Comparison of ENCODE assay signal across 12 cellular contexts in the genomic region with DNA sequence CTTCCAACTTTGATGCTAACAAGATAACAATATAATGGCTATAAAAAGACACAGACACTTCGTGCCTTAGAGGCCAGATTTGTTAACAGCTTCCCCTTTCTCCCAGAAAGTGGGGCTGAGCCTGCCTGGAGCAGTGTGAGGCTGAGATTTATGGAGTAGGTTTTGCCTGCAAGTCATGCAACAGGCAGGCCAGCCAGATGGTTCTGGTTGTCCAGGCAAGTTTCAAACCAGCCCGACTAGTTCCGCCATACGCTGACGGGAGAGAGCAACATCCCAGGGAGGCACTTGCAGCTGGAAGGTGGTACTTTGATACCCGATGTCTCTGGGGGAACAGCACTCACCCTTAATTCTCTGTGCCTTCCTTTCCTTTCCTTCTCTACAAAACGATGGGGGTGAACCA.
DNase-seq lines count a peak whose midpoint lies in the region; TF ChIP-seq lines count a peak whose summit lies in the region.
"Had no signal": no experiment of that assay in that cellular context is flagged by ENCODE, and none has a peak within 500 bp of the region (broad histone marks: within the 10 kb centered on the region; RNA-seq: fewer than 3 reads in every experiment).

No MANE protein-coding gene starts in this region.

- peaks cover 47% of the 10 kb centered on the region for H3K36me3 Mint-ChIP-seq in nephron progenitor cell (ENCODE audit: low read depth)
- peaks cover 2% of the 10 kb centered on the region for H3K36me3 Mint-ChIP-seq in endodermal cell (ENCODE audit: low read depth)

- H3K4me1 ChIP-seq in BLaER1 treated with 17β-estradiol and CSF1 and Interleukin-3, amounts not matched to agents 10 nM and 100 nM = peaks cover 72 to 97% (median 87%) of the 10 kb centered on the region in 10 experiments
- H3K4me1 ChIP-seq in duodenal mucosa (ENCODE audit: control insufficient read depth in 1 of 2, insufficient read depth in 2 of 2, low read length in 2 of 2) = peaks cover 49 to 52% of the 10 kb centered on the region in 2 donors
- H3K4me1 ChIP-seq in endodermal cell (ENCODE audit: control insufficient read depth, insufficient read depth, low read length) = no peaks in the 10 kb centered on the region
- H3K4me1 ChIP-seq: HAP-1 had no signal

- peaks cover 0 to 3% (median 0%) of the 10 kb centered on the region in 11 experiments; a peak in 1 of 22 replicates for H3K9me3 ChIP-seq in BLaER1 treated with 17β-estradiol and CSF1 and Interleukin-3, amounts not matched to agents 10 nM and 100 nM (replicated peaks in 1 of 11)
- H3K9me3 ChIP-seq in duodenal mucosa (ENCODE audit: control insufficient read depth in 1 of 2, low read length in 2 of 2) = no peaks in the 10 kb centered on the region
- no peaks in the 10 kb centered on the region for H3K9me3 ChIP-seq in endodermal cell (ENCODE audit: control insufficient read depth, low read length)
- H3K9me3 ChIP-seq: HAP-1 had no signal

- H3K4me1 Mint-ChIP-seq in nephron progenitor cell (peaks cover 53% of the 10 kb centered on the region), endodermal cell (peaks cover 1% of the 10 kb centered on the region)

- peak overlapping the region; percentile 78 to 95 (median 92) for H3K4me2 ChIP-seq in BLaER1 treated with 17β-estradiol and CSF1 and Interleukin-3, amounts not matched to agents 10 nM and 100 nM

- WGBS in endodermal cell (ENCODE audit: insufficient coverage in 1 of 2, insufficient read length in 1 of 2), 2 experiments = 90 to 91% methylated on average over 6 to 7 of the region's 7 CpGs

- peaks cover 0 to 37% (median 0%) of the 10 kb centered on the region in 11 experiments; a peak in 6 of 22 replicates for H4K20me1 ChIP-seq in BLaER1 treated with 17β-estradiol and CSF1 and Interleukin-3, amounts not matched to agents 10 nM and 100 nM

- H3K9ac ChIP-seq in BLaER1 treated with 17β-estradiol and CSF1 and Interleukin-3, amounts not matched to agents 10 nM and 100 nM = peak overlapping the region; percentile 68 to 89 (median 80)
- H3K9ac ChIP-seq in duodenal mucosa (ENCODE audit: low read depth in 1 of 2, low read length in 2 of 2) (peak overlapping the region; percentile 34 to 44), endodermal cell (ENCODE audit: extremely low read depth, low read length, poor library complexity, severe bottlenecking) (no peak overlapping the region)

- H3K27me3 ChIP-seq in BLaER1 treated with 17β-estradiol and CSF1 and Interleukin-3, amounts not matched to agents 10 nM and 100 nM = no peaks in the 10 kb centered on the region
- no peaks in the 10 kb centered on the region for H3K27me3 ChIP-seq in duodenal mucosa (ENCODE audit: control insufficient read depth in 1 of 2, insufficient read depth in 2 of 2, low read length in 2 of 2)
- no peaks in the 10 kb centered on the region for H3K27me3 ChIP-seq in endodermal cell (ENCODE audit: control insufficient read depth, insufficient read depth, low read length, poor library complexity, severe bottlenecking)

- H3K9me3 Mint-ChIP-seq in nephron progenitor cell (peaks cover 12% of the 10 kb centered on the region), endodermal cell (no peaks in the 10 kb centered on the region)

- TF ChIP-seq CTCF in nephron progenitor cell (IDR thresholded peaks at IDR 0.05) = no peak
- TF ChIP-seq CTCF in endodermal cell (conservative IDR thresholded peaks at IDR 0.05) = no peak

- peak overlapping the region; percentile 80 to 92 (median 87) for H3K27ac ChIP-seq in BLaER1 treated with 17β-estradiol and CSF1 and Interleukin-3, amounts not matched to agents 10 nM and 100 nM
- H3K27ac ChIP-seq in duodenal mucosa (ENCODE audit: low read depth, low read length) (peak overlapping the region; percentile 22), endodermal cell (ENCODE audit: low read depth, low read length) (no peak overlapping the region)

- H3K4me3 Mint-ChIP-seq in nephron progenitor cell = no peak overlapping the region
- H3K4me3 Mint-ChIP-seq in endodermal cell = no peak overlapping the region

- DNase-seq in NCI-H2029 (lab: John Stamatoyannopoulos, UW) = peak; percentile 31
- DNase-seq in nephron progenitor cell = peak; percentile 14
- DNase-seq in hippocampal formation (lab: John Stamatoyannopoulos, UW) = no peak
- no peak for DNase-seq in endodermal cell
- no peak for DNase-seq in NCI-H69 (lab: John Stamatoyannopoulos, UW)
- no peak for DNase-seq in SHP77 (lab: John Stamatoyannopoulos, UW)
- DNase-seq: COR-L47, NCI-H187 treated with DMSO at 0.1 percent for 48 hours, SW 1271 had no signal

- H3K27me3 Mint-ChIP-seq in nephron progenitor cell (ENCODE audit: low read depth, poor library complexity) = no peaks in the 10 kb centered on the region
- no peaks in the 10 kb centered on the region for H3K27me3 Mint-ChIP-seq in endodermal cell (ENCODE audit: insufficient read depth)

- H3K4me3 ChIP-seq in BLaER1 treated with 17β-estradiol and CSF1 and Interleukin-3, amounts not matched to agents 10 nM and 100 nM = peak overlapping the region in 9 of 10 experiments; percentile 53 to 72 (median 64); a peak in 18 of 20 replicates
- H3K4me3 ChIP-seq in duodenal mucosa (ENCODE audit: low read depth in 1 of 2, low read length in 2 of 2) (peak overlapping the region; percentile 65 to 66), endodermal cell (ENCODE audit: low read length) (no peak overlapping the region)
- H3K4me3 ChIP-seq: HAP-1 had no signal

- H3K36me3 ChIP-seq in BLaER1 treated with 17β-estradiol and CSF1 and Interleukin-3, amounts not matched to agents 10 nM and 100 nM = peaks cover 0 to 28% (median 9%) of the 10 kb centered on the region in 11 experiments; a peak in 10 of 22 replicates
- H3K36me3 ChIP-seq in duodenal mucosa (ENCODE audit: control insufficient read depth in 1 of 2, insufficient read depth in 2 of 2, low read length in 2 of 2) = peaks cover 3 to 24% of the 10 kb centered on the region in 2 donors
- no peaks in the 10 kb centered on the region for H3K36me3 ChIP-seq in endodermal cell (ENCODE audit: control insufficient read depth, insufficient read depth, low read length)
- H3K36me3 ChIP-seq: HAP-1 had no signal

- H3K27ac Mint-ChIP-seq in nephron progenitor cell = peak overlapping the region; percentile 75
- no peak overlapping the region for H3K27ac Mint-ChIP-seq in endodermal cell

Comparison
In these comparisons a context has a peak if more than half of its experiments do, and no peak if none do; other contexts are left out.
1. DNase-seq: peak in NCI-H2029 (single experiment) and nephron progenitor cell (single experiment); none in hippocampal formation (0 of 2), endodermal cell (single experiment), NCI-H69 (single experiment) and SHP77 (0 of 2).